Comparison of ENCODE assay signal across 1 cellular context in genomic region chr9:92964607-92964975, GRCh38.
TF ChIP-seq lines count a peak whose summit lies in the region.

No MANE protein-coding gene starts in this region.

TF ChIP-seq in liver, 16 proteins besides CTCF, POLR2A, EP300 and RAD21 (continued from another document):
- TF ChIP-seq REST (IDR thresholded peaks at IDR 0.05) = no peak
- TF ChIP-seq FOXA1 (IDR thresholded peaks at IDR 0.05) = no peak
- no peak for TF ChIP-seq HNF4G (IDR thresholded peaks at IDR 0.05)
- no peak for TF ChIP-seq TAF1 (conservative IDR thresholded peaks at IDR 0.05)
- TF ChIP-seq, protein P1, sequence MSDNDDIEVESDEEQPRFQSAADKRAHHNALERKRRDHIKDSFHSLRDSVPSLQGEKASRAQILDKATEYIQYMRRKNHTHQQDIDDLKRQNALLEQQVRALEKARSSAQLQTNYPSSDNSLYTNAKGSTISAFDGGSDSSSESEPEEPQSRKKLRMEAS (IDR thresholded peaks at IDR 0.05) = no peak
- TF ChIP-seq, protein P2, sequence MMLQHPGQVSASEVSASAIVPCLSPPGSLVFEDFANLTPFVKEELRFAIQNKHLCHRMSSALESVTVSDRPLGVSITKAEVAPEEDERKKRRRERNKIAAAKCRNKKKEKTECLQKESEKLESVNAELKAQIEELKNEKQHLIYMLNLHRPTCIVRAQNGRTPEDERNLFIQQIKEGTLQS (IDR thresholded peaks at IDR 0.05) = no peak
- no peak for TF ChIP-seq YY1 (IDR thresholded peaks at IDR 0.05)
- no peak for TF ChIP-seq NR2F2 (IDR thresholded peaks at IDR 0.05)
- no peak for TF ChIP-seq FOXA2 (IDR thresholded peaks at IDR 0.05)
- TF ChIP-seq SP1 (IDR thresholded peaks at IDR 0.05) = no peak
- no peak for TF ChIP-seq RXRA (IDR thresholded peaks at IDR 0.05)
- no peak for TF ChIP-seq EGR1 (IDR thresholded peaks at IDR 0.05; ENCODE audit: low read depth in 2 of 2)
- TF ChIP-seq GABPA (IDR thresholded peaks at IDR 0.05 in 1 of 2, conservative IDR thresholded peaks at IDR 0.05 in 1 of 2) = no peak
TF ChIP-seq in liver: peak in this region for 0.
